Comparison of ENCODE assay signal across 15 cellular contexts in genomic region chr17:82199496-82199895, GRCh38. TPM values are rescaled to one million over a fixed set of nuclear protein-coding genes. Genes with fewer than 3 reads are reported as not detected.
DNase-seq lines count a peak whose midpoint lies in the region; ATAC-seq and TF ChIP-seq lines count a peak whose summit lies in the region.
"Had no signal": no experiment of that assay in that cellular context is flagged by ENCODE, and none has a peak within 500 bp of the region (broad histone marks: within the 10 kb centered on the region; RNA-seq: fewer than 3 reads in every experiment).

No MANE protein-coding gene starts in this region.

- H3K4me3 Mint-ChIP-seq in activated CD4-positive, alpha-beta T cell treated with anti-CD3 and anti-CD28 coated beads, Interleukin-2, amount 10 ng/mL, durations not matched to agents 7 days and 5 days: no peak overlapping the region
- peak overlapping the region in 1 of 2 donors; percentile 37 for H3K4me3 Mint-ChIP-seq in effector memory CD8-positive, alpha-beta T cell
- H3K4me3 Mint-ChIP-seq: HFFc6 had no signal

- CTCF ChIA-PET in activated CD4-positive, alpha-beta T cell treated with anti-CD3 and anti-CD28 coated beads, Interleukin-2, amount 10 ng/mL, durations not matched to agents 7 days and 5 days (lab: Charles Lee): no interaction called here
- CTCF ChIA-PET in Panc1 (lab: Charles Lee): interaction anchor here (0.6 kb wide), 1 partner anchor 1054 kb away, joined by 4 read pairs; no protein-coding TSS in a partner anchor

- no peaks in the 10 kb centered on the region for H3K27me3 Mint-ChIP-seq in activated CD4-positive, alpha-beta T cell treated with anti-CD3 and anti-CD28 coated beads, Interleukin-2, amount 10 ng/mL, durations not matched to agents 7 days and 5 days
- no peaks in the 10 kb centered on the region for H3K27me3 Mint-ChIP-seq in effector memory CD8-positive, alpha-beta T cell

- H3K4me3 ChIP-seq in BLaER1 treated with 17β-estradiol and CSF1 and Interleukin-3, amounts not matched to agents 10 nM and 100 nM: no peak overlapping the region
- no peak overlapping the region for H3K4me3 ChIP-seq in Panc1 (ENCODE audit: low read depth in 2 of 2, low read length in 2 of 2)
- H3K4me3 ChIP-seq: A549, GM23248 had no signal

- H3K4me1 ChIP-seq in BLaER1 treated with 17β-estradiol and CSF1 and Interleukin-3, amounts not matched to agents 10 nM and 100 nM: peaks cover 21 to 46% (median 28%) of the 10 kb centered on the region in 10 experiments
- peaks cover 15% of the 10 kb centered on the region for H3K4me1 ChIP-seq in Panc1 (ENCODE audit: control insufficient read depth, insufficient read depth, low read length)

- H3K9me3 Mint-ChIP-seq in activated CD4-positive, alpha-beta T cell treated with anti-CD3 and anti-CD28 coated beads, Interleukin-2, amount 10 ng/mL, durations not matched to agents 7 days and 5 days: no peaks in the 10 kb centered on the region
- no peaks in the 10 kb centered on the region for H3K9me3 Mint-ChIP-seq in effector memory CD8-positive, alpha-beta T cell
- H3K9me3 Mint-ChIP-seq: HFFc6 had no signal

- H3K4me1 Mint-ChIP-seq in activated CD4-positive, alpha-beta T cell treated with anti-CD3 and anti-CD28 coated beads, Interleukin-2, amount 10 ng/mL, durations not matched to agents 7 days and 5 days: peaks cover 63% of the 10 kb centered on the region
- H3K4me1 Mint-ChIP-seq in effector memory CD8-positive, alpha-beta T cell (ENCODE audit: low read depth in 2 of 2): peaks cover 13 to 27% of the 10 kb centered on the region in 2 donors

- no peak for TF ChIP-seq CTCF in Panc1 (IDR thresholded peaks at IDR 0.05)

- H3K36me3 ChIP-seq in BLaER1 treated with 17β-estradiol and CSF1 and Interleukin-3, amounts not matched to agents 10 nM and 100 nM: peaks cover 16 to 42% (median 29%) of the 10 kb centered on the region in 11 experiments
- H3K36me3 ChIP-seq in Panc1 (ENCODE audit: control insufficient read depth, insufficient read depth, low read length): no peaks in the 10 kb centered on the region

- H3K27ac ChIP-seq in BLaER1 treated with 17β-estradiol and CSF1 and Interleukin-3, amounts not matched to agents 10 nM and 100 nM: 0 out of 22 replicates have a peak overlapping the region, but pooled peaks of 1 of the 11 experiments have one; percentile 60
- no peak overlapping the region for H3K27ac ChIP-seq in Panc1 (ENCODE audit: low read length)
- H3K27ac ChIP-seq: A549, GM23248 had no signal

- 0 out of 2 replicates have a peak, but pooled peaks have one; percentile 3 for ATAC-seq in Panc1
- ATAC-seq in effector memory CD8-positive, alpha-beta T cell (replicated peaks): no peak
- ATAC-seq in HG02870 (IDR thresholded peaks at IDR 0.05; ENCODE audit: unreplicated experiment): no peak
- ATAC-seq: A549, PC-3 had no signal

- no TSS peak for BruUV-seq in Panc1 (replicated peaks; lab: Mats Ljungman, UMichigan)

- H3K27me3 ChIP-seq in BLaER1 treated with 17β-estradiol and CSF1 and Interleukin-3, amounts not matched to agents 10 nM and 100 nM: no peaks in the 10 kb centered on the region
- no peaks in the 10 kb centered on the region for H3K27me3 ChIP-seq in Panc1 (ENCODE audit: control insufficient read depth, insufficient read depth, low read length)

- POLR2A ChIA-PET in activated CD4-positive, alpha-beta T cell treated with anti-CD3 and anti-CD28 coated beads, Interleukin-2, amount 10 ng/mL, durations not matched to agents 7 days and 5 days (lab: Charles Lee): no interaction called here
- POLR2A ChIA-PET in Panc1 (lab: Charles Lee): interaction anchor here (0.6 to 0.7 kb wide), 2 partner anchors 28 to 81 kb away, joined by 5 to 7 read pairs; no protein-coding TSS in a partner anchor

- intact Hi-C loops in Panc1 (cut with micrococcal nuclease; ENCODE audit: unreplicated experiment): no loop called here

- peaks cover 0 to 7% (median 0%) of the 10 kb centered on the region in 11 experiments; a peak in 3 of 22 replicates for H4K20me1 ChIP-seq in BLaER1 treated with 17β-estradiol and CSF1 and Interleukin-3, amounts not matched to agents 10 nM and 100 nM

- H3K27ac Mint-ChIP-seq in activated CD4-positive, alpha-beta T cell treated with anti-CD3 and anti-CD28 coated beads, Interleukin-2, amount 10 ng/mL, durations not matched to agents 7 days and 5 days: peak overlapping the region; percentile 94
- H3K27ac Mint-ChIP-seq in effector memory CD8-positive, alpha-beta T cell: peak overlapping the region; percentile 88 to 95
- H3K27ac Mint-ChIP-seq: HFFc6 had no signal

- H3K9ac ChIP-seq in BLaER1 treated with 17β-estradiol and CSF1 and Interleukin-3, amounts not matched to agents 10 nM and 100 nM: no peak overlapping the region
- H3K9ac ChIP-seq: GM23248 had no signal

- DNase-seq in activated CD4-positive, alpha-beta T cell treated with anti-CD3 and anti-CD28 coated beads, Interleukin-2, amount 10 ng/mL, durations not matched to agents 7 days and 5 days: no peak
- no peak for DNase-seq in activated CD4-positive, alpha-beta T cell treated with anti-CD3 and anti-CD28 coated beads for 1 hour
- DNase-seq in Panc1 (ENCODE audit: low read depth, low spot score) (no peak), activated gamma-delta T cell (lab: John Stamatoyannopoulos, UW) (no peak)
- DNase-seq in effector memory CD8-positive, alpha-beta T cell: no peak
- DNase-seq: GM23248, HFFc6, KBM-7, NCI-H1048, NCI-H226, NCI-H69, PC-3 had no signal

- no peaks in the 10 kb centered on the region for H3K9me3 ChIP-seq in BLaER1 treated with 17β-estradiol and CSF1 and Interleukin-3, amounts not matched to agents 10 nM and 100 nM (replicated peaks in 1 of 11)
- no peaks in the 10 kb centered on the region for H3K9me3 ChIP-seq in Panc1 (ENCODE audit: control insufficient read depth, insufficient read depth, low read depth, low read length)
- H3K9me3 ChIP-seq: A549 had no signal

- peaks cover 27% of the 10 kb centered on the region for H3K36me3 Mint-ChIP-seq in activated CD4-positive, alpha-beta T cell treated with anti-CD3 and anti-CD28 coated beads, Interleukin-2, amount 10 ng/mL, durations not matched to agents 7 days and 5 days (ENCODE audit: low read depth)
- H3K36me3 Mint-ChIP-seq in effector memory CD8-positive, alpha-beta T cell (ENCODE audit: insufficient read depth): peaks cover 12% of the 10 kb centered on the region

- H3K4me2 ChIP-seq in BLaER1 treated with 17β-estradiol and CSF1 and Interleukin-3, amounts not matched to agents 10 nM and 100 nM: peak overlapping the region in 6 of 11 experiments; percentile 71 to 90 (median 77); a peak in 8 of 22 replicates
- H3K4me2 ChIP-seq: A549 had no signal

- in situ Hi-C loops in Panc1 (cut with HindIII; ENCODE audit: low pct_unique_long_range_greater_than_20kb, low sequenced_read_pairs): no loop called here

RNA-seq across cellular contexts. Expression of gene CCDC57, which starts 13.1 kb away (rescaled TPM):
- 10 to 100 TPM; 60.5 to 69.7 TPM for total RNA-seq in activated CD4-positive, alpha-beta T cell treated with anti-CD3 and anti-CD28 coated beads, Interleukin-2, amount 10 ng/mL, durations not matched to agents 7 days and 5 days
- total RNA-seq in Panc1 (2021; ENCODE audit: unreplicated experiment): 63.6 TPM
- polyA plus RNA-seq in Panc1 (2012; ENCODE audit: insufficient read length): 59.2 TPM

RNA-seq across cellular contexts. Expression of gene SLC16A3, which starts 29.3 kb away (rescaled TPM):
- total RNA-seq in activated CD4-positive, alpha-beta T cell treated with anti-CD3 and anti-CD28 coated beads, Interleukin-2, amount 10 ng/mL, durations not matched to agents 7 days and 5 days: 100 to 1,000 TPM; 104 to 140 TPM
- 581 TPM for total RNA-seq in Panc1 (2021; ENCODE audit: unreplicated experiment)
- 1,387 TPM for polyA plus RNA-seq in Panc1 (2012; ENCODE audit: insufficient read length)
